ENCODE assay signal across 15 cellular contexts in the genomic region with DNA sequence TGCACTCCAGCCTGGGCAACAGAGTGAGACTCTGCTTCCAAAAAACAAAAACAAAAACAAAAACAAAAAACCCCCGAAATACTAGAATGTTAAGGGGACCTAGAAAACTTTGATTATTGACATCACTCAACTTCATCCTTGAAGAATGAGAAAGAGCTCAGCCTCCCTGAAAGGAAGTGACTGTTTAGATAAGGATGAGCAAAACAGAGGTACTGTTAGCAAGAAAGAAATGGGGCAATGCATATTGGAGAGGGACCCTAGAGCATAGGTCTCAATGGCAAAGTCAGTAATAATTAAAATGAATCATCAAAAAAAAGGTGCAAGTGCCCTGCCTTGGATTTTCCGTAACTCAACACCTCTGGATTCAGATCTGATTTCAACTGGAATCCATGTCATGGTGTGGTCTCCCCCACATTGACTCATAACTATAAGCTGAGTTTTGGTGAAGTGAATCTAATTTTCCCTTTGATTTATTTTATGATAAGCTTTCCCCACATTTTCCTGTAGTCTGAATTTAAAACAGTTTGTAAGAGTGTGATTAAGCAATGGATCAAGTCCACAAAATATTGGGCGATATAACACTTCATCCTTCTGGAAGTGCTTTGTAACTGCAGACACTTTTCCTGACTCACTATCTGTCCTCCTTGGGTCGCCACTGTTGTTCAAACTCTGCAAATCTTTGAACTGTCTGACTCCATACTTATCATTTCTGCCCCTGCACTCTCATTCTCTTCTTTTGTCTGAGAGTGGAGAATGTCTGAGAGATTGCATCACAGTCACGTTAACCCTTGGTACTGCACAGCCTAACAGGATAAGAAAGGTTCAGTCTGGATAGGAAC.
A peak's percentile ranks its signal among the peaks of the same experiment; 100 is the strongest.
DNase-seq lines count a peak whose midpoint lies in the region; ATAC-seq, FAIRE-seq and TF ChIP-seq lines count a peak whose summit lies in the region.
"Had no signal": no experiment of that assay in that cellular context is flagged by ENCODE, and none has a peak within 500 bp of the region (broad histone marks: within the 10 kb centered on the region; RNA-seq: fewer than 3 reads in every experiment).

No MANE protein-coding gene starts in this region.

- no peak overlapping the region for H3K18ac ChIP-seq in neuronal stem cell (ENCODE audit: low read length)

- no peak overlapping the region for H2AK5ac ChIP-seq in neuronal stem cell (ENCODE audit: low read depth, low read length)

- H4K8ac ChIP-seq in neuronal stem cell (ENCODE audit: low read depth, low read length): no peak overlapping the region

- no peak overlapping the region for H3K4me3 ChIP-seq in BJ (ENCODE audit: low read depth, low read length)
- no peak overlapping the region for H3K4me3 ChIP-seq in choroid plexus epithelial cell (ENCODE audit: low read depth, low read length)
- no peak overlapping the region for H3K4me3 ChIP-seq in neuronal stem cell (ENCODE audit: low read length in 2 of 2)
- H3K4me3 ChIP-seq: psoas muscle had no signal

- H3K27ac ChIP-seq in neuronal stem cell (replicated peaks; ENCODE audit: low read length): no peak overlapping the region
- H3K27ac ChIP-seq: psoas muscle had no signal

- no peak overlapping the region for H3K4me2 ChIP-seq in neuronal stem cell (ENCODE audit: insufficient read depth, low read length, poor library complexity, severe bottlenecking)

- no peak overlapping the region for H2BK120ac ChIP-seq in neuronal stem cell (ENCODE audit: low read depth, low read length)

- no peak overlapping the region for H4K91ac ChIP-seq in neuronal stem cell (ENCODE audit: low read depth, low read length, poor library complexity)

- no peak overlapping the region for H3K4me3 Mint-ChIP-seq in natural killer cell treated with Interleukin-12 subunit alpha and Interleukin-12 subunit beta and Interleukin-15 and Interleukin-18, amount 100 ng/mL, for 72 hours
- no peak overlapping the region for H3K4me3 Mint-ChIP-seq in WTC11
- H3K4me3 Mint-ChIP-seq: CD4-positive, CD25-positive, alpha-beta regulatory T cell; stimulated activated naive B cell treated with anti-CD40 and anti-IgM and Interleukin-4, amounts not matched to agents 10 μg/mL and 1 μg/mL and 100 μg/mL, for 72 hours had no signal

- H3K14ac ChIP-seq in neuronal stem cell (ENCODE audit: low read length): no peak overlapping the region

- H2BK5ac ChIP-seq in neuronal stem cell (ENCODE audit: low read length): no peak overlapping the region

- POLR2A ChIA-PET in BJ (lab: Charles Lee) (no interaction called here), WTC11 (lab: Charles Lee) (no interaction called here)

- FAIRE-seq in GM12891 (lab: Jason Lieb, UNC): no peak

- H3K79me1 ChIP-seq in neuronal stem cell (ENCODE audit: low read depth, low read length): no peaks in the 10 kb centered on the region

- no peak overlapping the region for H3K9ac ChIP-seq in neuronal stem cell (ENCODE audit: low read depth, low read length, poor library complexity)

- peaks cover 0 to 8% of the 10 kb centered on the region in 2 donors for H3K4me1 ChIP-seq in neuronal stem cell (ENCODE audit: control insufficient read depth in 2 of 2, insufficient read depth in 1 of 2, low read depth in 1 of 2, low read length in 2 of 2)
- H3K4me1 ChIP-seq: psoas muscle had no signal

- H2BK12ac ChIP-seq in neuronal stem cell (ENCODE audit: low read length): no peak overlapping the region

- DNase-seq in BJ (ENCODE audit: low read depth): no peak
- peak; percentile 77 for DNase-seq in OCI-M1 (lab: John Stamatoyannopoulos, UW)
- DNase-seq in choroid plexus epithelial cell (ENCODE audit: low read depth): peak; percentile 63
- DNase-seq in neuronal stem cell (ENCODE audit: low spot score): no peak
- no peak for DNase-seq in activated CD8-positive, alpha-beta memory T cell treated with anti-CD3 and anti-CD28 coated beads, Interleukin-2, amount 50 U/mL, for 48 hours
- no peak for DNase-seq in natural killer cell treated with Interleukin-12 subunit alpha and Interleukin-12 subunit beta and Interleukin-15 and Interleukin-18, amount 100 ng/mL, for 72 hours (ENCODE audit: low spot score)
- no peak for DNase-seq in GM12891 (ENCODE audit: insufficient read length, low spot score)
- no peak for DNase-seq in WTC11 (ENCODE audit: low spot score)
- DNase-seq: activated CD4-positive, alpha-beta T cell treated with anti-CD3 and anti-CD28 coated beads, Interleukin-2, amount 50 U/mL, for 4 hours; CD4-positive, CD25-positive, alpha-beta regulatory T cell; midbrain; MV-4-11; NCI-H2227 treated with DMSO at 0.1 percent for 48 hours; psoas muscle; stimulated activated naive B cell treated with anti-CD40 and anti-IgM and Interleukin-4, amounts not matched to agents 10 μg/mL and 1 μg/mL and 100 μg/mL, for 72 hours had no signal

- no peak overlapping the region for H3K27ac Mint-ChIP-seq in natural killer cell treated with Interleukin-12 subunit alpha and Interleukin-12 subunit beta and Interleukin-15 and Interleukin-18, amount 100 ng/mL, for 72 hours
- H3K27ac Mint-ChIP-seq in WTC11: no peak overlapping the region
- H3K27ac Mint-ChIP-seq: CD4-positive, CD25-positive, alpha-beta regulatory T cell; stimulated activated naive B cell treated with anti-CD40 and anti-IgM and Interleukin-4, amounts not matched to agents 10 μg/mL and 1 μg/mL and 100 μg/mL, for 72 hours had no signal

- no peaks in the 10 kb centered on the region for H3K36me3 ChIP-seq in BJ (ENCODE audit: control insufficient read depth, insufficient read depth, low read length)
- H3K36me3 ChIP-seq in neuronal stem cell (replicated peaks in 1 of 2; ENCODE audit: control insufficient read depth in 2 of 2, insufficient read depth in 2 of 2, low read length in 2 of 2): no peaks in the 10 kb centered on the region

- no CpG with 5 or more reads among the region's 5 CpGs for WGBS in neuronal stem cell (ENCODE audit: extremely low coverage in 2 of 2, insufficient read length in 2 of 2, insufficient replicate concordance in 1 of 2), 2 donors

- H3K27me3 ChIP-seq in BJ (ENCODE audit: control insufficient read depth, insufficient read depth, low read length): no peaks in the 10 kb centered on the region
- H3K27me3 ChIP-seq in neuronal stem cell (ENCODE audit: control insufficient read depth in 3 of 3, insufficient read depth in 3 of 3, low read depth in 1 of 3, low read length in 3 of 3): no peaks in the 10 kb centered on the region

- no peaks in the 10 kb centered on the region for H3K9me3 Mint-ChIP-seq in natural killer cell treated with Interleukin-12 subunit alpha and Interleukin-12 subunit beta and Interleukin-15 and Interleukin-18, amount 100 ng/mL, for 72 hours
- H3K9me3 Mint-ChIP-seq in WTC11: no peaks in the 10 kb centered on the region
- H3K9me3 Mint-ChIP-seq: stimulated activated naive B cell treated with anti-CD40 and anti-IgM and Interleukin-4, amounts not matched to agents 10 μg/mL and 1 μg/mL and 100 μg/mL, for 72 hours had no signal

- H3K27me3 Mint-ChIP-seq in natural killer cell treated with Interleukin-12 subunit alpha and Interleukin-12 subunit beta and Interleukin-15 and Interleukin-18, amount 100 ng/mL, for 72 hours: no peaks in the 10 kb centered on the region
- H3K27me3 Mint-ChIP-seq in WTC11 (ENCODE audit: low read depth): no peaks in the 10 kb centered on the region
- H3K27me3 Mint-ChIP-seq: CD4-positive, CD25-positive, alpha-beta regulatory T cell had no signal

- H3K36me3 Mint-ChIP-seq in natural killer cell treated with Interleukin-12 subunit alpha and Interleukin-12 subunit beta and Interleukin-15 and Interleukin-18, amount 100 ng/mL, for 72 hours: no peaks in the 10 kb centered on the region
- no peaks in the 10 kb centered on the region for H3K36me3 Mint-ChIP-seq in WTC11
- H3K36me3 Mint-ChIP-seq: CD4-positive, CD25-positive, alpha-beta regulatory T cell; stimulated activated naive B cell treated with anti-CD40 and anti-IgM and Interleukin-4, amounts not matched to agents 10 μg/mL and 1 μg/mL and 100 μg/mL, for 72 hours had no signal

- TF ChIP-seq POLR2A in GM12891 (IDR thresholded peaks at IDR 0.05; ENCODE audit: low read depth, low read length): no peak

- H3K4ac ChIP-seq in neuronal stem cell (ENCODE audit: low read length): no peak overlapping the region

- no peaks in the 10 kb centered on the region for H3K9me3 ChIP-seq in neuronal stem cell (replicated peaks in 1 of 2; ENCODE audit: control insufficient read depth in 2 of 2, insufficient read depth in 1 of 2, low read depth in 1 of 2, low read length in 2 of 2)
- H3K9me3 ChIP-seq: psoas muscle had no signal

- H2BK15ac ChIP-seq in neuronal stem cell (ENCODE audit: low read length): no peak overlapping the region

- no peaks in the 10 kb centered on the region for H3K4me1 Mint-ChIP-seq in natural killer cell treated with Interleukin-12 subunit alpha and Interleukin-12 subunit beta and Interleukin-15 and Interleukin-18, amount 100 ng/mL, for 72 hours (ENCODE audit: low read depth in 2 of 2)
- H3K4me1 Mint-ChIP-seq in WTC11: peaks cover 9% of the 10 kb centered on the region
- H3K4me1 Mint-ChIP-seq: CD4-positive, CD25-positive, alpha-beta regulatory T cell; stimulated activated naive B cell treated with anti-CD40 and anti-IgM and Interleukin-4, amounts not matched to agents 10 μg/mL and 1 μg/mL and 100 μg/mL, for 72 hours had no signal

- no peak overlapping the region for H3K23ac ChIP-seq in neuronal stem cell (ENCODE audit: low read depth, low read length, poor library complexity)

- CTCF ChIA-PET in BJ (lab: Yijun Ruan, JAX): interaction anchor here (0.9 to 1.6 kb wide), 4 partner anchors 12 to 386 kb away, joined by 3 to 6 read pairs (median 4); a partner anchor contains a TSS
- CTCF ChIA-PET in WTC11 (lab: Charles Lee): no interaction called here

- H2AFZ ChIP-seq in neuronal stem cell (ENCODE audit: low read length): peak overlapping the region; percentile 4

- no peak for ATAC-seq in natural killer cell treated with Interleukin-12 subunit alpha and Interleukin-12 subunit beta and Interleukin-15 and Interleukin-18, amount 100 ng/mL, for 72 hours
- ATAC-seq in WTC11: no peak
- ATAC-seq: psoas muscle; stimulated activated naive B cell treated with anti-CD40 and anti-IgM and Interleukin-4, amounts not matched to agents 10 μg/mL and 1 μg/mL and 100 μg/mL, for 72 hours had no signal

- TF ChIP-seq CTCF in BJ (IDR thresholded peaks at IDR 0.05; ENCODE audit: insufficient read depth, low read depth, low read length) (peak; percentile 34; the same call in 1 of the 2 replicates), choroid plexus epithelial cell (conservative IDR thresholded peaks at IDR 0.05; ENCODE audit: low read depth, low read length) (peak; percentile 34), WTC11 (IDR thresholded peaks at IDR 0.05) (no peak)

TF ChIP-seq in GM12891, 5 proteins besides CTCF, POLR2A, EP300 and RAD21 (continues in another document):
- TF ChIP-seq SPI1 (IDR thresholded peaks at IDR 0.05; ENCODE audit: low read depth, low read length) (no peak), POLR2AphosphoS5 (IDR thresholded peaks at IDR 0.05; ENCODE audit: low read depth, low read length) (no peak), TAF1 (IDR thresholded peaks at IDR 0.05; ENCODE audit: low read depth, low read length) (no peak)

TF ChIP-seq in WTC11, 78 proteins besides CTCF, POLR2A, EP300 and RAD21 (continues in another document):
- no peak for TF ChIP-seq ZNF416 (CRISPR knock-in tag; IDR thresholded peaks at IDR 0.05)

Comparison
In these comparisons a context has a peak if more than half of its experiments do, and no peak if none do; other contexts are left out.
1. DNase-seq: peak in OCI-M1 (single experiment) and choroid plexus epithelial cell (single experiment); none in BJ (single experiment), neuronal stem cell (single experiment), activated CD8-positive, alpha-beta memory T cell treated with anti-CD3 and anti-CD28 coated beads, Interleukin-2, amount 50 U/mL, for 48 hours (single experiment), natural killer cell treated with Interleukin-12 subunit alpha and Interleukin-12 subunit beta and Interleukin-15 and Interleukin-18, amount 100 ng/mL, for 72 hours (single experiment), GM12891 (single experiment) and WTC11 (single experiment).